In genomic region chr14:105884808-105885281, GRCh38 we compare ENCODE assay signal across 19 cellular contexts.
DNase-seq lines count a peak whose midpoint lies in the region; ATAC-seq, FAIRE-seq and TF ChIP-seq lines count a peak whose summit lies in the region.
"Had no signal": no experiment of that assay in that cellular context is flagged by ENCODE, and none has a peak within 500 bp of the region (broad histone marks: within the 10 kb centered on the region; RNA-seq: fewer than 3 reads in every experiment).

No MANE protein-coding gene starts in this region.

- no peaks in the 10 kb centered on the region for H3K4me1 ChIP-seq in tibial artery

- peaks cover 4% of the 10 kb centered on the region for H3K36me3 Mint-ChIP-seq in activated naive CD4-positive, alpha-beta T cell treated with anti-CD3 and anti-CD28 coated beads, Interleukin-2, amount 10 ng/mL, durations not matched to agents 7 days and 5 days
- H3K36me3 Mint-ChIP-seq in mesothelial cell of epicardium, result peaks cover 5% of the 10 kb centered on the region
- H3K36me3 Mint-ChIP-seq: immature natural killer cell had no signal

- peaks cover 2% of the 10 kb centered on the region for H3K9me3 Mint-ChIP-seq in activated naive CD4-positive, alpha-beta T cell treated with anti-CD3 and anti-CD28 coated beads, Interleukin-2, amount 10 ng/mL, durations not matched to agents 7 days and 5 days
- H3K9me3 Mint-ChIP-seq in mesothelial cell of epicardium, result peaks cover 18% of the 10 kb centered on the region
- H3K9me3 Mint-ChIP-seq: effector memory CD8-positive, alpha-beta T cell; immature natural killer cell had no signal

- no peak overlapping the region for H3K27ac Mint-ChIP-seq in activated naive CD4-positive, alpha-beta T cell treated with anti-CD3 and anti-CD28 coated beads, Interleukin-2, amount 10 ng/mL, durations not matched to agents 7 days and 5 days
- no peak overlapping the region for H3K27ac Mint-ChIP-seq in mesothelial cell of epicardium
- H3K27ac Mint-ChIP-seq: effector memory CD8-positive, alpha-beta T cell; immature natural killer cell; nephron progenitor cell had no signal

- no peak for ATAC-seq in GM18511 (IDR thresholded peaks at IDR 0.05; ENCODE audit: unreplicated experiment)
- ATAC-seq: effector memory CD8-positive, alpha-beta T cell; stimulated activated naive CD8-positive, alpha-beta T cell treated with anti-CD3 and anti-CD28 coated beads, Interleukin-15, Interleukin-2, amounts not matched to agents 100 U/mL and 50 U/mL, for 24 hours had no signal

- peak; percentile 13 for DNase-seq in activated naive CD4-positive, alpha-beta T cell treated with anti-CD3 and anti-CD28 coated beads, Interleukin-2, amount 10 ng/mL, durations not matched to agents 7 days and 5 days
- no peak for DNase-seq in activated naive CD4-positive, alpha-beta T cell (lab: John Stamatoyannopoulos, UW)
- DNase-seq in WERI-Rb-1 (peak; percentile 4), mesothelial cell of epicardium (ENCODE audit: low spot score in 2 of 2, unreplicated experiment in 2 of 2) (peak; percentile 3 to 21), tibial artery (peak; percentile 11 to 38), HTR-8/SVneo (ENCODE audit: insufficient read length, low spot score) (no peak), UCSD-AML1 (lab: John Stamatoyannopoulos, UW; ENCODE audit: unreplicated experiment) (no peak)
- DNase-seq: activated CD4-positive, alpha-beta T cell treated with anti-CD3 and anti-CD28 coated beads, Interleukin-2, amount 50 U/mL, for 1 hour; amniotic stem cell; cerebellar nuclear complex; effector memory CD8-positive, alpha-beta T cell; immature natural killer cell; NCI-H1694 treated with DMSO at 0.1 percent for 48 hours; NCI-H345; nephron progenitor cell; stimulated activated naive CD8-positive, alpha-beta T cell treated with anti-CD3 and anti-CD28 coated beads, Interleukin-15, Interleukin-2, amounts not matched to agents 100 U/mL and 50 U/mL, for 24 hours; T-helper 9 cell had no signal

- H3K27me3 ChIP-seq in WERI-Rb-1 (ENCODE audit: insufficient read depth, low read depth, severe bottlenecking) (peaks cover 67% of the 10 kb centered on the region), tibial artery (peaks cover 0 to 20% of the 10 kb centered on the region in 2 donors)

- CTCF ChIA-PET in activated naive CD4-positive, alpha-beta T cell treated with anti-CD3 and anti-CD28 coated beads, Interleukin-2, amount 10 ng/mL, durations not matched to agents 7 days and 5 days (lab: Charles Lee), result no interaction called here

- peaks cover 32% of the 10 kb centered on the region for H3K4me1 Mint-ChIP-seq in activated naive CD4-positive, alpha-beta T cell treated with anti-CD3 and anti-CD28 coated beads, Interleukin-2, amount 10 ng/mL, durations not matched to agents 7 days and 5 days
- no peaks in the 10 kb centered on the region for H3K4me1 Mint-ChIP-seq in mesothelial cell of epicardium
- H3K4me1 Mint-ChIP-seq: immature natural killer cell, nephron progenitor cell had no signal

- H3K36me3 ChIP-seq in WERI-Rb-1 (no peaks in the 10 kb centered on the region), tibial artery (no peaks in the 10 kb centered on the region)

- H3K27me3 Mint-ChIP-seq in activated naive CD4-positive, alpha-beta T cell treated with anti-CD3 and anti-CD28 coated beads, Interleukin-2, amount 10 ng/mL, durations not matched to agents 7 days and 5 days, result peaks cover 98% of the 10 kb centered on the region
- no peaks in the 10 kb centered on the region for H3K27me3 Mint-ChIP-seq in mesothelial cell of epicardium (ENCODE audit: low read depth)

- no peak for FAIRE-seq in HTR-8/SVneo (lab: Jason Lieb, UNC)

- H3K4me3 ChIP-seq in WERI-Rb-1 (ENCODE audit: low read depth, low read length), result no peak overlapping the region
- no peak overlapping the region for H3K4me3 ChIP-seq in tibial artery
- H3K4me3 ChIP-seq: SK-N-MC had no signal

- H3K27ac ChIP-seq in WERI-Rb-1 (no peak overlapping the region), tibial artery (no peak overlapping the region)
- H3K27ac ChIP-seq: SK-N-MC had no signal

- H3K4me3 Mint-ChIP-seq in activated naive CD4-positive, alpha-beta T cell treated with anti-CD3 and anti-CD28 coated beads, Interleukin-2, amount 10 ng/mL, durations not matched to agents 7 days and 5 days, result no peak overlapping the region
- no peak overlapping the region for H3K4me3 Mint-ChIP-seq in mesothelial cell of epicardium
- H3K4me3 Mint-ChIP-seq: effector memory CD8-positive, alpha-beta T cell; immature natural killer cell; nephron progenitor cell had no signal

- TF ChIP-seq CTCF in WERI-Rb-1 (IDR thresholded peaks at IDR 0.05; ENCODE audit: low read depth, low read length), result no peak
- TF ChIP-seq CTCF in mesothelial cell of epicardium (IDR thresholded peaks at IDR 0.05; ENCODE audit: unreplicated experiment), result no peak
- TF ChIP-seq CTCF in tibial artery (IDR thresholded peaks at IDR 0.05), result no peak

- H3K9me3 ChIP-seq in WERI-Rb-1 (ENCODE audit: severe bottlenecking) (peaks cover 4% of the 10 kb centered on the region), tibial artery (no peaks in the 10 kb centered on the region)

- intact Hi-C loops in tibial artery (cut with DNase I; ENCODE audit: low total_unique reads), result no loop called here

Comparison
In these comparisons a context has a peak if more than half of its experiments do, and no peak if none do; other contexts are left out.
1. DNase-seq: peak in activated naive CD4-positive, alpha-beta T cell treated with anti-CD3 and anti-CD28 coated beads, Interleukin-2, amount 10 ng/mL, durations not matched to agents 7 days and 5 days (single experiment), WERI-Rb-1 (single experiment), mesothelial cell of epicardium (2 of 2) and tibial artery (2 of 2); none in activated naive CD4-positive, alpha-beta T cell (0 of 4), HTR-8/SVneo (single experiment) and UCSD-AML1 (single experiment).